Comparison of ENCODE assay signal across 24 cellular contexts in genomic region chr18:62697636-62698035, GRCh38. TPM values are rescaled to one million over a fixed set of nuclear protein-coding genes. Genes with fewer than 3 reads are reported as not detected.
DNase-seq lines count a peak whose midpoint lies in the region; ATAC-seq, FAIRE-seq and TF ChIP-seq lines count a peak whose summit lies in the region.
"Had no signal": no experiment of that assay in that cellular context is flagged by ENCODE, and none has a peak within 500 bp of the region (broad histone marks: within the 10 kb centered on the region; RNA-seq: fewer than 3 reads in every experiment).

No MANE protein-coding gene starts in this region.

- no peaks in the 10 kb centered on the region for H4K20me1 ChIP-seq in HepG2 (ENCODE audit: insufficient read depth, low read length)
- H4K20me1 ChIP-seq: BLaER1 treated with 17β-estradiol and CSF1 and Interleukin-3, amounts not matched to agents 10 nM and 100 nM had no signal

- TF ChIP-seq POLR2A in HepG2 (IDR thresholded peaks at IDR 0.05; ENCODE audit: insufficient read depth in 1 of 2, low read depth in 2 of 2, low read length in 2 of 2): no peak
- no peak for TF ChIP-seq POLR2A in right lobe of liver (IDR thresholded peaks at IDR 0.05)

- intact Hi-C loops in HepG2 (cut with micrococcal nuclease; ENCODE audit: unreplicated experiment) (no loop called here), right lobe of liver (cut with DNase I) (no loop called here)

- TF ChIP-seq CTCF in D721Med (IDR thresholded peaks at IDR 0.05; ENCODE audit: insufficient read depth, missing control alignments) (no peak), HepG2 (CRISPR knock-in tag; IDR thresholded peaks at IDR 0.05) (no peak), right lobe of liver (IDR thresholded peaks at IDR 0.05) (no peak)

- CTCF ChIA-PET in HepG2 (lab: Yijun Ruan, JAX; ENCODE audit: low intra/inter-chr PET ratio, low total read pairs): no interaction called here

- H3K4me3 ChIP-seq in HepG2 (replicated peaks in 1 of 3; ENCODE audit: insufficient read depth in 1 of 3, low read depth in 2 of 3, low read length in 3 of 3): no peak overlapping the region
- no peak overlapping the region for H3K4me3 ChIP-seq in right lobe of liver
- H3K4me3 ChIP-seq: A549; BLaER1 treated with 17β-estradiol and CSF1 and Interleukin-3, amounts not matched to agents 10 nM and 100 nM; GM12878 had no signal

- H3K79me2 ChIP-seq in HepG2 (ENCODE audit: insufficient read depth, low read length): no peaks in the 10 kb centered on the region

- H3K9ac ChIP-seq in HepG2 (ENCODE audit: insufficient read depth, low read depth, low read length): no peak overlapping the region
- H3K9ac ChIP-seq: BLaER1 treated with 17β-estradiol and CSF1 and Interleukin-3, amounts not matched to agents 10 nM and 100 nM had no signal

- in situ Hi-C loops in HepG2 (cut with HindIII; ENCODE audit: extremely low pct_ligation_motif_present, low pct_unique_long_range_greater_than_20kb): no loop called here

- TF ChIP-seq EP300 in HepG2 (IDR thresholded peaks at IDR 0.05; ENCODE audit: low read depth in 2 of 2, low read length in 2 of 2): peak in 1 of 2 experiments; percentile 57; a peak in 2 of 4 replicates
- TF ChIP-seq EP300 in HepG2 (CRISPR knock-in tag; IDR thresholded peaks at IDR 0.05; ENCODE audit: borderline replicate concordance): no peak

- H3K36me3 ChIP-seq in HepG2 (replicated peaks in 1 of 2; ENCODE audit: control insufficient read depth in 1 of 2, insufficient read depth in 2 of 2, low read length in 2 of 2) (no peaks in the 10 kb centered on the region), right lobe of liver (no peaks in the 10 kb centered on the region)
- H3K36me3 ChIP-seq: BLaER1 treated with 17β-estradiol and CSF1 and Interleukin-3, amounts not matched to agents 10 nM and 100 nM had no signal

- BruUV-seq in HepG2 (replicated peaks; lab: Mats Ljungman, UMichigan): no TSS peak

- H3K27ac ChIP-seq in HepG2 (ENCODE audit: extremely low read length, insufficient read depth, low read length) (peak overlapping the region; percentile 16), right lobe of liver (no peak overlapping the region)
- H3K27ac ChIP-seq: 22Rv1; A549; BLaER1 treated with 17β-estradiol and CSF1 and Interleukin-3, amounts not matched to agents 10 nM and 100 nM; C4-2B had no signal

- no peak for TF ChIP-seq RAD21 in HepG2 (CRISPR knock-in tag; IDR thresholded peaks at IDR 0.05)

- FAIRE-seq in D721Med (lab: Jason Lieb, UNC) (peak; percentile 93), HepG2 (lab: Jason Lieb, UNC) (no peak)
- FAIRE-seq: A549, G401.6, GM12878, GM12892, GM18507, GM19239 had no signal

- H3K4me1 ChIP-seq in HepG2 (ENCODE audit: insufficient read depth, low read length) (peaks cover 41% of the 10 kb centered on the region), right lobe of liver (peaks cover 0 to 13% (median 5%) of the 10 kb centered on the region in 4 donors)
- H3K4me1 ChIP-seq: A549, Caco-2 had no signal

- ATAC-seq in HepG2: peak; percentile 91
- peak; percentile 76 to 88 (median 84) for ATAC-seq in right lobe of liver
- no peak for ATAC-seq in GM19035 (IDR thresholded peaks at IDR 0.05; ENCODE audit: unreplicated experiment)
- ATAC-seq: A549; CD8-positive, alpha-beta T cell; GM12878 had no signal

- POLR2A ChIA-PET in HepG2 (lab: Yijun Ruan, JAX): interaction anchor here (0.9 to 1.5 kb wide), 2 partner anchors 17 to 277 kb away, joined by 3 to 5 read pairs; partner anchors contain the start of gene PHLPP1

- H3K9me3 ChIP-seq in HepG2 (ENCODE audit: low read length): no peaks in the 10 kb centered on the region
- no peaks in the 10 kb centered on the region for H3K9me3 ChIP-seq in right lobe of liver
- H3K9me3 ChIP-seq: A549, Caco-2 had no signal

- no peak overlapping the region for H2AFZ ChIP-seq in HepG2 (ENCODE audit: low read length)

- DNase-seq in D721Med (ENCODE audit: insufficient read length, low spot score) (no peak), HepG2 (ENCODE audit: low spot score) (peak; percentile 17), right lobe of liver (no peak), NCI-H2196 treated with DMSO at 0.1 percent for 48 hours (lab: John Stamatoyannopoulos, UW; ENCODE audit: unreplicated experiment) (no peak)
- DNase-seq: AML-193; Caco-2; Calu3; CD4-positive, alpha-beta T cell; CD8-positive, alpha-beta T cell; DMS 273 treated with DMSO at 0.1 percent for 48 hours; DMS153; DMS53; DMS79; GF-D8 had no signal

- peak overlapping the region; percentile 45 for H3K4me2 ChIP-seq in HepG2 (ENCODE audit: low read depth, low read length)
- H3K4me2 ChIP-seq: A549; BLaER1 treated with 17β-estradiol and CSF1 and Interleukin-3, amounts not matched to agents 10 nM and 100 nM had no signal

- H3K27me3 ChIP-seq in HepG2 (ENCODE audit: control insufficient read depth in 1 of 2, insufficient read depth in 2 of 2, low read length in 2 of 2): peaks cover 0 to 4% of the 10 kb centered on the region in 2 experiments; a peak in 2 of 5 replicates
- H3K27me3 ChIP-seq in right lobe of liver: no peaks in the 10 kb centered on the region
- H3K27me3 ChIP-seq: BLaER1 treated with 17β-estradiol and CSF1 and Interleukin-3, amounts not matched to agents 10 nM and 100 nM had no signal

TF ChIP-seq in HepG2, 621 proteins besides CTCF, POLR2A, EP300 and RAD21 (continues in another document):
- no peak for TF ChIP-seq ZNF431 (CRISPR knock-in tag; IDR thresholded peaks at IDR 0.05; ENCODE audit: borderline replicate concordance, low read depth)
- TF ChIP-seq PAXIP1 (CRISPR knock-in tag; conservative IDR thresholded peaks at IDR 0.05): peak; percentile 86
- TF ChIP-seq FOXP1 (IDR thresholded peaks at IDR 0.05): no peak
- TF ChIP-seq FOXP1 (CRISPR knock-in tag; IDR thresholded peaks at IDR 0.05): 0 out of 2 replicates have a peak, but pooled peaks have one; percentile 25
- TF ChIP-seq TOPORS (CRISPR knock-in tag; IDR thresholded peaks at IDR 0.05): no peak
- TF ChIP-seq ONECUT2 (CRISPR knock-in tag; IDR thresholded peaks at IDR 0.05): peak; percentile 77; the same call in 1 of the 2 replicates
- TF ChIP-seq ZNF564 (CRISPR knock-in tag; IDR thresholded peaks at IDR 0.05): no peak
- TF ChIP-seq DNMT3B (CRISPR knock-in tag; conservative IDR thresholded peaks at IDR 0.05): no peak

RNA-seq across cellular contexts. Expression of gene PHLPP1, which starts 17.7 kb away (rescaled TPM):
- total RNA-seq in HepG2 (2016; rRNA removed; fragmentation: Illumina TruSeq; extraction: Trizol) (18.5 and 19.8 TPM in 2 replicates), right lobe of liver (10 to 100 TPM in 5 of 6 experiments, 1 to 10 TPM in 1; 8.6 to 19.3 (median 17.0) TPM)
- total RNA-seq in HepG2 (2016; cell fraction: cytosol; rRNA removed; fragmentation: Illumina TruSeq; extraction: Trizol; ENCODE audit: low read depth): 8.5 and 10.8 TPM in 2 replicates
- 16.7 and 17.3 TPM in 2 replicates for total RNA-seq in HepG2 (2016; cell fraction: insoluble cytoplasmic fraction; rRNA removed; fragmentation: Illumina TruSeq; extraction: Trizol)
- total RNA-seq in HepG2 (2016; cell fraction: membrane; rRNA removed; fragmentation: Illumina TruSeq; extraction: Trizol): 8.5 and 10.8 TPM in 2 replicates
- 29.4 and 39.2 TPM in 2 replicates for total RNA-seq in HepG2 (2016; cell fraction: nucleus; rRNA removed; fragmentation: Illumina TruSeq; extraction: Trizol)
- 9.2 and 9.8 TPM in 2 replicates for polyA plus RNA-seq in HepG2 (2011; rRNA removed)
- polyA plus RNA-seq in HepG2 (2011; cell fraction: cytosol; rRNA removed): 7.0 and 7.7 TPM in 2 replicates
- 11.5 and 13.7 TPM in 2 replicates for polyA plus RNA-seq in HepG2 (2011; cell fraction: nucleus; rRNA removed)
- 9.2 and 15.8 TPM in 2 replicates for polyA plus RNA-seq in HepG2 (2012)
- 0.60 and 0.61 TPM in 2 replicates for polyA plus RNA-seq in HepG2 (2016; cell fraction: cytosol; fragmentation: Illumina TruSeq; extraction: Trizol; ENCODE audit: low read depth)
- 13.0 and 17.3 TPM in 2 replicates for polyA plus RNA-seq in HepG2 (2016; cell fraction: insoluble cytoplasmic fraction; fragmentation: Illumina TruSeq; extraction: Trizol; ENCODE audit: low read depth)
- 2.3 and 2.5 TPM in 2 replicates for polyA plus RNA-seq in HepG2 (2016; cell fraction: membrane; fragmentation: Illumina TruSeq; extraction: Trizol; ENCODE audit: low read depth)
- 17.6 and 19.5 TPM in 2 replicates for polyA plus RNA-seq in HepG2 (2016; cell fraction: nucleus; fragmentation: Illumina TruSeq; extraction: Trizol; ENCODE audit: insufficient read depth, low read depth)
- 17.9 and 28.2 TPM in 2 replicates for polyA minus RNA-seq in HepG2 (2011; rRNA and poly(A)+ RNA removed; ENCODE audit: low replicate concordance)
- polyA minus RNA-seq in HepG2 (2011; cell fraction: cytosol; rRNA and poly(A)+ RNA removed): 24.3 and 29.5 TPM in 2 replicates
- polyA minus RNA-seq in HepG2 (2011; cell fraction: nucleus; rRNA and poly(A)+ RNA removed): 61.7 and 84.3 TPM in 2 replicates
